Comparison of ENCODE assay signal across 26 cellular contexts in the genomic region with DNA sequence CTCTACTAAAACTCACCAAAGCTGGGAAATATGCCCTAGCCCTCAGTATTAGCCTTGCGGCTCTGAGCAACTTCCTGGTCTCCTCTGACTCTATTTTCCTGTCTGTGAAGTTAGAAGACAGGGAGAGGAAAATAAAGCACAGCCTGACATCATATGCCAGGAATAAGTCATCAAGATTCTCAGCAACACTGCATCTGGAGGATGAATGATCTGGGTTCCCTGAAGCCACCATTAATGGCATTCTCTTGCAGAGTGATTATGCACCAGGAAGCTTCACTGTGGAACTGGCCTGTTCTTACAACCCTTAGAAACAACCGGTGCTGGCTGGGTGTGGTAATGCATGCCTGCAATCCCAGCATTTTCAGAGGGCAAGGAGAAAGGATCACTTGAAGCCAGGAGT. TPM values are rescaled to one million over a fixed set of nuclear protein-coding genes. Genes with fewer than 3 reads are reported as not detected.
DNase-seq lines count a peak whose midpoint lies in the region; ATAC-seq and TF ChIP-seq lines count a peak whose summit lies in the region.
"Had no signal": no experiment of that assay in that cellular context is flagged by ENCODE, and none has a peak within 500 bp of the region (broad histone marks: within the 10 kb centered on the region; RNA-seq: fewer than 3 reads in every experiment).

No MANE protein-coding gene starts in this region.

- H3K4me2 ChIP-seq in OCI-LY3 (ENCODE audit: low read length), result no peak overlapping the region

- no peaks in the 10 kb centered on the region for H3K9me3 Mint-ChIP-seq in CD14-positive monocyte
- H3K9me3 Mint-ChIP-seq: activated CD8-positive, alpha-beta T cell treated with anti-CD3 and anti-CD28 coated beads for 36 hours; stimulated activated naive B cell treated with anti-CD40 and anti-IgM and Interleukin-4, amounts not matched to agents 10 μg/mL and 1 μg/mL and 100 μg/mL, for 72 hours had no signal

- H3K27ac ChIP-seq in OCI-LY3 (ENCODE audit: low read length), result no peak overlapping the region
- H3K27ac ChIP-seq: C4-2B, SK-N-MC had no signal

- H3K4me1 Mint-ChIP-seq in CD14-positive monocyte, result no peaks in the 10 kb centered on the region
- H3K4me1 Mint-ChIP-seq: stimulated activated naive B cell treated with anti-CD40 and anti-IgM and Interleukin-4, amounts not matched to agents 10 μg/mL and 1 μg/mL and 100 μg/mL, for 72 hours had no signal

- intact Hi-C loops in CD14-positive monocyte (cut with micrococcal nuclease), result no loop called here

- H3K9me3 ChIP-seq in OCI-LY3 (ENCODE audit: insufficient read depth, low read length), result no peaks in the 10 kb centered on the region
- H3K9me3 ChIP-seq: esophagus squamous epithelium, HAP-1 had no signal

- ATAC-seq in HG02610 (IDR thresholded peaks at IDR 0.05; ENCODE audit: unreplicated experiment) (no peak), HG03565 (IDR thresholded peaks at IDR 0.05; ENCODE audit: unreplicated experiment) (no peak)
- ATAC-seq: activated CD4-positive, CD25-positive, alpha-beta regulatory T cell treated with anti-CD3 and anti-CD28 coated beads, Interleukin-2, amount 50 U/mL, for 24 hours; activated CD8-positive, alpha-beta T cell treated with anti-CD3 and anti-CD28 coated beads for 36 hours; GM12878; sciatic nerve; stimulated activated naive B cell treated with anti-CD40 and anti-IgM and Interleukin-4, amounts not matched to agents 10 μg/mL and 1 μg/mL and 100 μg/mL, for 72 hours had no signal

- no peak overlapping the region for H3K4me3 ChIP-seq in OCI-LY3 (ENCODE audit: low read length)
- H3K4me3 ChIP-seq: dorsolateral prefrontal cortex, esophagus squamous epithelium, GM12878, HAP-1, SK-N-MC had no signal

- H3K27ac Mint-ChIP-seq in CD14-positive monocyte, result no peak overlapping the region
- H3K27ac Mint-ChIP-seq: activated CD8-positive, alpha-beta T cell treated with anti-CD3 and anti-CD28 coated beads for 36 hours; stimulated activated naive B cell treated with anti-CD40 and anti-IgM and Interleukin-4, amounts not matched to agents 10 μg/mL and 1 μg/mL and 100 μg/mL, for 72 hours had no signal

- no peak overlapping the region for H3K9ac ChIP-seq in OCI-LY3 (ENCODE audit: low read length)

- H3K79me2 ChIP-seq in OCI-LY3 (ENCODE audit: low read length), result no peaks in the 10 kb centered on the region

- peaks cover 0 to 1% (median 0%) of the 10 kb centered on the region in 3 donors for H3K27me3 Mint-ChIP-seq in CD14-positive monocyte (ENCODE audit: low read depth in 3 of 3)

- no peaks in the 10 kb centered on the region for H3K36me3 Mint-ChIP-seq in CD14-positive monocyte
- H3K36me3 Mint-ChIP-seq: stimulated activated naive B cell treated with anti-CD40 and anti-IgM and Interleukin-4, amounts not matched to agents 10 μg/mL and 1 μg/mL and 100 μg/mL, for 72 hours had no signal

- 0 out of 2 replicates have a peak, but pooled peaks cover 5% of the 10 kb centered on the region for H3K27me3 ChIP-seq in OCI-LY3 (ENCODE audit: low read depth, low read length)
- H3K27me3 ChIP-seq: dorsolateral prefrontal cortex, esophagus squamous epithelium had no signal

- no peaks in the 10 kb centered on the region for H3K36me3 ChIP-seq in OCI-LY3 (replicated peaks; ENCODE audit: low read depth, low read length)
- H3K36me3 ChIP-seq: esophagus squamous epithelium, HAP-1 had no signal

- H3K4me3 Mint-ChIP-seq in CD14-positive monocyte, result no peak overlapping the region
- H3K4me3 Mint-ChIP-seq: activated CD8-positive, alpha-beta T cell treated with anti-CD3 and anti-CD28 coated beads for 36 hours; stimulated activated naive B cell treated with anti-CD40 and anti-IgM and Interleukin-4, amounts not matched to agents 10 μg/mL and 1 μg/mL and 100 μg/mL, for 72 hours had no signal

- H4K20me1 ChIP-seq in OCI-LY3 (ENCODE audit: insufficient read depth, low read length), result no peaks in the 10 kb centered on the region

- TF ChIP-seq CTCF in OCI-LY3 (IDR thresholded peaks at IDR 0.05; ENCODE audit: low read depth, low read length), result no peak
- no peak for TF ChIP-seq CTCF in CD14-positive monocyte (IDR thresholded peaks at IDR 0.05)

- DNase-seq in ELF-1 (ENCODE audit: low read depth, low spot score) (peak; percentile 15), glomerular endothelial cell (ENCODE audit: extremely low read depth, low read depth, low spot score) (peak; percentile 89), lung microvascular endothelial cell (ENCODE audit: low read depth in 2 of 2) (peak; percentile 32 to 95), CD14-positive monocyte (ENCODE audit: low spot score) (no peak), UCSD-AML1 (lab: John Stamatoyannopoulos, UW; ENCODE audit: unreplicated experiment) (no peak)
- DNase-seq: activated CD8-positive, alpha-beta T cell treated with anti-CD3 and anti-CD28 coated beads for 36 hours; activated naive CD4-positive, alpha-beta T cell; amniotic stem cell; caudate nucleus; dorsolateral prefrontal cortex; esophagus squamous epithelium; Kasumi-1; NCI-H1092; NCI-H1930; NCI-H446; NK-92 treated with Interleukin-12 subunit alpha and Interleukin-12 subunit beta, amount 100 ng/mL, for 24 hours; stimulated activated naive B cell treated with anti-CD40 and anti-IgM and Interleukin-4, amounts not matched to agents 10 μg/mL and 1 μg/mL and 100 μg/mL, for 72 hours had no signal

- H3K4me1 ChIP-seq in OCI-LY3 (ENCODE audit: low read length), result no peaks in the 10 kb centered on the region
- H3K4me1 ChIP-seq: esophagus squamous epithelium, HAP-1 had no signal

- H2AFZ ChIP-seq in OCI-LY3 (ENCODE audit: low read depth, low read length), result 0 out of 2 replicates have a peak overlapping the region, but pooled peaks have one; percentile 8

RNA-seq across cellular contexts. Expression of a gene that starts 12.4 kb away (rescaled TPM):
- total RNA-seq in glomerular endothelial cell (495 and 502 TPM in 2 replicates), lung microvascular endothelial cell (57.3 and 83.7 TPM in 2 replicates)
- polyA plus RNA-seq in CD14-positive monocyte, result not detected
- total RNA-seq: activated CD8-positive, alpha-beta T cell treated with anti-CD3 and anti-CD28 coated beads for 36 hours had no signal

Comparison
In these comparisons a context has a peak if more than half of its experiments do, and no peak if none do; other contexts are left out.
1. DNase-seq: peak in ELF-1 (single experiment), glomerular endothelial cell (single experiment) and lung microvascular endothelial cell (2 of 2); none in CD14-positive monocyte (single experiment) and UCSD-AML1 (single experiment).